Comparison of ENCODE assay signal across 33 cellular contexts in genomic region chr3:82816086-82816485, GRCh38.
"Had no signal": no experiment of that assay in that cellular context is flagged by ENCODE, and none has a peak within 500 bp of the region (broad histone marks: within the 10 kb centered on the region; RNA-seq: fewer than 3 reads in every experiment).

No MANE protein-coding gene starts in this region.

- ATAC-seq: activated naive CD4-positive, alpha-beta T cell treated with anti-CD3 and anti-CD28 coated beads, Interleukin-2, amount 50 U/mL, for 72 hours; activated naive CD8-positive, alpha-beta T cell treated with anti-CD3 and anti-CD28 coated beads, Interleukin-2, amount 50 U/mL, for 24 hours; activated T-cell treated with anti-CD3 and anti-CD28 coated beads, Interleukin-2, amount 50 U/mL, for 4 hours; activated T-cell treated with anti-CD3 and anti-CD28 coated beads, Interleukin-2, amount 50 U/mL, for 72 hours; activated T-helper 17 cell treated with anti-CD3 and anti-CD28 coated beads, Interleukin-2, amount 50 U/mL, for 72 hours; body of pancreas had no signal

- H3K4me3 ChIP-seq: adrenal gland, ascending aorta, body of pancreas, breast epithelium, cardiac muscle cell had no signal

- H3K4me1 ChIP-seq: adrenal gland, ascending aorta, body of pancreas, breast epithelium had no signal

- H3K27me3 ChIP-seq: adrenal gland, ascending aorta, body of pancreas, brain microvascular endothelial cell, breast epithelium, cardiac muscle cell had no signal

- H3K27ac ChIP-seq: adrenal gland, ascending aorta, body of pancreas, brain microvascular endothelial cell, breast epithelium, cardiac muscle cell had no signal

- H3K9me3 ChIP-seq: adrenal gland had no signal

- H3K36me3 ChIP-seq: adrenal gland, ascending aorta, brain microvascular endothelial cell, cardiac muscle cell had no signal

- FAIRE-seq: astrocyte had no signal

- DNase-seq: activated effector memory CD4-positive, alpha-beta T cell treated with anti-CD3 and anti-CD28 coated beads, Interleukin-2, amount 50 U/mL, for 16 hours; activated effector memory CD4-positive, alpha-beta T cell treated with Interleukin-2 at 50 U/mL for 16 hours; activated gamma-delta T cell; activated gamma-delta T cell treated with Interleukin-2 at 50 U/mL for 16 hours; activated naive CD4-positive, alpha-beta T cell; activated naive CD4-positive, alpha-beta T cell treated with anti-CD3 and anti-CD28 coated beads for 36 hours; activated naive CD4-positive, alpha-beta T cell treated with anti-CD3 and anti-CD28 coated beads, Interleukin-2, amount 10 ng/mL, durations not matched to agents 7 days and 5 days; activated naive CD4-positive, alpha-beta T cell treated with anti-CD3 and anti-CD28 coated beads, Interleukin-2, amount 50 U/mL, for 16 hours; activated naive CD4-positive, alpha-beta T cell treated with Interleukin-2 at 50 U/mL for 16 hours; activated naive CD8-positive, alpha-beta T cell treated with anti-CD3 and anti-CD28 coated beads for 36 hours; activated naive CD8-positive, alpha-beta T cell treated with anti-CD3 and anti-CD28 coated beads, Interleukin-2, amount 10 ng/mL, durations not matched to agents 7 days and 5 days; activated naive CD8-positive, alpha-beta T cell treated with anti-CD3 and anti-CD28 coated beads, Interleukin-2, amount 50 U/mL, for 24 hours; activated T-cell treated with anti-CD3 and anti-CD28 coated beads, Interleukin-2, amount 50 U/mL, for 1 hour; activated T-cell treated with anti-CD3 and anti-CD28 coated beads, Interleukin-2, amount 50 U/mL, for 24 hours; activated T-cell treated with anti-CD3 and anti-CD28 coated beads, Interleukin-2, amount 50 U/mL, for 4 hours; activated T-cell treated with anti-CD3 and anti-CD28 coated beads, Interleukin-2, amount 50 U/mL, for 48 hours; activated T-cell treated with anti-CD3 and anti-CD28 coated beads, Interleukin-2, amount 50 U/mL, for 72 hours; adrenal gland; amniotic stem cell; amygdala; anterior cingulate cortex; aorta; body of pancreas; brain microvascular endothelial cell; caudate nucleus; central memory CD4-positive, alpha-beta T cell; cerebellar nuclear complex had no signal
